In the genomic region with DNA sequence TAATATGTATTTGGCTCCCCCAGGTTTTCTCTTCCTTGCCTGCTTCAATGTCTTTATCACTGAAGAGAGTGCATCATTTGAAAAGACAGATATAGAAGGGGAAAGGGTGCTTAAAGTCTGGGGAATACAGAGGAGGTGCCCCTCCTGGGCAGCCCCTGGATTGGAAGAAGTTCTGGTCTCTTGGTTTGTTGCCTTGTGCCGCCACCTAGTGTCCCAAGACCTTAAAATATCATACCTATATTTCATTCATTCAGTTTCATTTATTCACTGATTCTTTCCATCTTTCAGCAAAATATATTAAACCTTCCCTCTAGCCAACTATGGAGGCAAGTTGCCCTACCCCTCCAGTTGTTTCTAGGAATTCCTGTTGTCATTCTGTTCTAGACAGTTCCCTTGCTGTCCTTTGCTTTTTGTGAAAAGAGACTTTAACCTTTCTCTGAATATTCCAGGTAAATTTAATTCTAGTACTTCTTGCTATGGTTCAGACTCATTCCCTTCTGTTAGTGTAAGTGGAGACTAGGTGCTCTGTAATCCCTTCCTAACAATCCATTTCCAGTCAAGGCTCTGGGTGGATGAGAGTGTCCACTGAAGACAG, we compare ENCODE assay signal across 1 cellular context.
TF ChIP-seq lines count a peak whose summit lies in the region.

No MANE protein-coding gene starts in this region.

TF ChIP-seq in HCT116, 20 proteins besides CTCF, POLR2A, EP300 and RAD21 (continued from another document):
- TF ChIP-seq EGR1 (IDR thresholded peaks at IDR 0.05; ENCODE audit: low read depth), result no peak
